26 cellular contexts compared by ENCODE assay signal in genomic region chr5:68709229-68709628, GRCh38.
DNase-seq lines count a peak whose midpoint lies in the region; ATAC-seq and TF ChIP-seq lines count a peak whose summit lies in the region.
"Had no signal": no experiment of that assay in that cellular context is flagged by ENCODE, and none has a peak within 500 bp of the region (broad histone marks: within the 10 kb centered on the region; RNA-seq: fewer than 3 reads in every experiment).

No MANE protein-coding gene starts in this region.

- H3K4me3 Mint-ChIP-seq in CD4-positive, alpha-beta T cell, result no peak overlapping the region
- H3K4me3 Mint-ChIP-seq: activated naive CD8-positive, alpha-beta T cell treated with anti-CD3 and anti-CD28 coated beads for 36 hours; activated T-helper 17 cell treated with anti-CD3 and anti-CD28 coated beads, Interleukin-2, amount 50 U/mL, for 72 hours; mesothelial cell of epicardium; neural crest cell; stimulated activated naive CD8-positive, alpha-beta T cell treated with anti-CD3 and anti-CD28 coated beads, Interleukin-15, Interleukin-2, amounts not matched to agents 100 ng/mL and 50 ng/mL, for 24 hours; type B pancreatic cell had no signal

- no peaks in the 10 kb centered on the region for H3K27me3 ChIP-seq in left lung
- no peaks in the 10 kb centered on the region for H3K27me3 ChIP-seq in CD4-positive, alpha-beta T cell (ENCODE audit: control insufficient read depth, insufficient read depth, low read length)
- H3K27me3 ChIP-seq: colonic mucosa, spleen had no signal

- H3K4me3 ChIP-seq in OCI-LY7 (ENCODE audit: low read depth, low read length, poor library complexity, severe bottlenecking) (no peak overlapping the region), left lung (no peak overlapping the region)
- H3K4me3 ChIP-seq: colonic mucosa, spleen had no signal

- H2AFZ ChIP-seq in OCI-LY7 (ENCODE audit: low read length), result peak overlapping the region; percentile 70

- ATAC-seq in left lung (peak; percentile 22), HG02981 (IDR thresholded peaks at IDR 0.05; ENCODE audit: unreplicated experiment) (no peak)
- no peak for ATAC-seq in CD4-positive, alpha-beta T cell (ENCODE audit: poor library complexity)
- ATAC-seq: activated T-helper 17 cell treated with anti-CD3 and anti-CD28 coated beads, Interleukin-2, amount 50 U/mL, for 72 hours had no signal

- intact Hi-C loops in OCI-LY7 (cut with micrococcal nuclease; ENCODE audit: unreplicated experiment), result no loop called here
- intact Hi-C loops in left lung (cut with DNase I), result no loop called here
- intact Hi-C loops in CD4-positive, alpha-beta T cell (cut with DNase I, micrococcal nuclease), result no loop called here

- peak overlapping the region; percentile 57; the same call in 1 of the 2 replicates for H3K4me2 ChIP-seq in OCI-LY7 (ENCODE audit: low read length)

- H3K9me3 Mint-ChIP-seq in CD4-positive, alpha-beta T cell, result no peaks in the 10 kb centered on the region
- H3K9me3 Mint-ChIP-seq: activated naive CD8-positive, alpha-beta T cell treated with anti-CD3 and anti-CD28 coated beads for 36 hours; mesothelial cell of epicardium; stimulated activated naive CD8-positive, alpha-beta T cell treated with anti-CD3 and anti-CD28 coated beads, Interleukin-15, Interleukin-2, amounts not matched to agents 100 ng/mL and 50 ng/mL, for 24 hours had no signal

- no peaks in the 10 kb centered on the region for H3K27me3 Mint-ChIP-seq in CD4-positive, alpha-beta T cell
- H3K27me3 Mint-ChIP-seq: activated naive CD8-positive, alpha-beta T cell treated with anti-CD3 and anti-CD28 coated beads for 36 hours; progenitor cell of endocrine pancreas; stimulated activated naive CD8-positive, alpha-beta T cell treated with anti-CD3 and anti-CD28 coated beads, Interleukin-15, Interleukin-2, amounts not matched to agents 100 ng/mL and 50 ng/mL, for 24 hours had no signal

- H4K20me1 ChIP-seq in OCI-LY7 (ENCODE audit: insufficient read depth, low read length), result no peaks in the 10 kb centered on the region

- H3K27ac Mint-ChIP-seq in CD4-positive, alpha-beta T cell, result no peak overlapping the region
- H3K27ac Mint-ChIP-seq: activated naive CD8-positive, alpha-beta T cell treated with anti-CD3 and anti-CD28 coated beads for 36 hours; activated T-helper 17 cell treated with anti-CD3 and anti-CD28 coated beads, Interleukin-2, amount 50 U/mL, for 72 hours; mesothelial cell of epicardium; progenitor cell of endocrine pancreas; stimulated activated naive CD8-positive, alpha-beta T cell treated with anti-CD3 and anti-CD28 coated beads, Interleukin-15, Interleukin-2, amounts not matched to agents 100 ng/mL and 50 ng/mL, for 24 hours; type B pancreatic cell had no signal

- CTCF ChIA-PET in OCI-LY7 (lab: Charles Lee; ENCODE audit: unreplicated experiment), result no interaction called here
- CTCF ChIA-PET in CD4-positive, alpha-beta T cell (lab: Charles Lee), result no interaction called here

- no peaks in the 10 kb centered on the region for H3K36me3 ChIP-seq in OCI-LY7 (ENCODE audit: insufficient read depth, low read length)
- H3K36me3 ChIP-seq in left lung, result no peaks in the 10 kb centered on the region
- H3K36me3 ChIP-seq: colonic mucosa, spleen had no signal

- H3K9me3 ChIP-seq in OCI-LY7 (ENCODE audit: low read length) (peaks cover 8% of the 10 kb centered on the region; the same call in 1 of the 2 replicates), left lung (no peaks in the 10 kb centered on the region)
- H3K9me3 ChIP-seq in CD4-positive, alpha-beta T cell (ENCODE audit: control insufficient read depth, low read length), result no peaks in the 10 kb centered on the region
- H3K9me3 ChIP-seq: colonic mucosa, spleen had no signal

- H3K27ac ChIP-seq in OCI-LY7 (ENCODE audit: low read depth, low read length, poor library complexity, severe bottlenecking), result no peak overlapping the region
- H3K27ac ChIP-seq in left lung, result peak overlapping the region in 1 of 2 donors; percentile 23
- peak overlapping the region; percentile 4 for H3K27ac ChIP-seq in temporal lobe (ENCODE audit: low read depth, low read length)
- H3K27ac ChIP-seq in CD4-positive, alpha-beta T cell (ENCODE audit: low read depth, low read length), result no peak overlapping the region
- H3K27ac ChIP-seq: colonic mucosa, spleen, VCaP had no signal

- TF ChIP-seq CTCF in OCI-LY7 (conservative IDR thresholded peaks at IDR 0.05; ENCODE audit: low read length), result no peak
- no peak for TF ChIP-seq CTCF in left lung (IDR thresholded peaks at IDR 0.05)
- no peak for TF ChIP-seq CTCF in CD4-positive, alpha-beta T cell (IDR thresholded peaks at IDR 0.05)

- BruUV-seq in OCI-LY7 (replicated peaks; lab: Mats Ljungman, UMichigan), result no TSS peak

- DNase-seq in OCI-LY7 (ENCODE audit: low spot score), result no peak
- DNase-seq in glomerular visceral epithelial cell (ENCODE audit: extremely low spot score), result peak; percentile 13
- DNase-seq in left lung, result no peak
- DNase-seq in CD4-positive, alpha-beta T cell, result no peak
- no peak for DNase-seq in NCI-H2081 (lab: John Stamatoyannopoulos, UW)
- no peak for DNase-seq in NCI-H1092 (lab: John Stamatoyannopoulos, UW)
- DNase-seq: activated CD4-positive, alpha-beta T cell treated with anti-CD3 and anti-CD28 coated beads, Interleukin-2, amount 50 U/mL, for 1 hour; activated CD8-positive, alpha-beta memory T cell treated with anti-CD3 and anti-CD28 coated beads, Interleukin-2, amount 50 U/mL, for 4 hours; activated naive CD8-positive, alpha-beta T cell treated with anti-CD3 and anti-CD28 coated beads for 36 hours; colonic mucosa; DND-41; IMR-90; NCI-H2107; NCI-H510A; spleen; stimulated activated CD4-positive, alpha-beta T cell treated with anti-CD3 and anti-CD28 coated beads, Interleukin-4, amount 100 ng/mL, for 24 hours; T-helper 2 cell had no signal

- H3K36me3 Mint-ChIP-seq in CD4-positive, alpha-beta T cell (ENCODE audit: low read depth), result no peaks in the 10 kb centered on the region
- H3K36me3 Mint-ChIP-seq: activated naive CD8-positive, alpha-beta T cell treated with anti-CD3 and anti-CD28 coated beads for 36 hours; mesothelial cell of epicardium; type B pancreatic cell had no signal

- no peaks in the 10 kb centered on the region for H3K9me2 ChIP-seq in OCI-LY7 (ENCODE audit: insufficient read depth, low read length)

- POLR2A ChIA-PET in OCI-LY7 (lab: Charles Lee), result interaction anchor here (0.7 kb wide), 1 partner anchor 93 kb away, joined by 3 read pairs; no protein-coding TSS in a partner anchor
- POLR2A ChIA-PET in CD4-positive, alpha-beta T cell (lab: Charles Lee), result no interaction called here

- H3K79me2 ChIP-seq in OCI-LY7 (ENCODE audit: insufficient read depth, low read depth, low read length), result no peaks in the 10 kb centered on the region

- H3K4me1 Mint-ChIP-seq in CD4-positive, alpha-beta T cell (ENCODE audit: low read depth), result peaks cover 36% of the 10 kb centered on the region

- peaks cover 46% of the 10 kb centered on the region for H3K4me1 ChIP-seq in OCI-LY7 (ENCODE audit: insufficient read depth, low read length, poor library complexity, severe bottlenecking)
- peaks cover 0 to 15% of the 10 kb centered on the region in 2 donors for H3K4me1 ChIP-seq in left lung
- H3K4me1 ChIP-seq: colonic mucosa had no signal
